8 cellular contexts compared by ENCODE assay signal in the genomic region with DNA sequence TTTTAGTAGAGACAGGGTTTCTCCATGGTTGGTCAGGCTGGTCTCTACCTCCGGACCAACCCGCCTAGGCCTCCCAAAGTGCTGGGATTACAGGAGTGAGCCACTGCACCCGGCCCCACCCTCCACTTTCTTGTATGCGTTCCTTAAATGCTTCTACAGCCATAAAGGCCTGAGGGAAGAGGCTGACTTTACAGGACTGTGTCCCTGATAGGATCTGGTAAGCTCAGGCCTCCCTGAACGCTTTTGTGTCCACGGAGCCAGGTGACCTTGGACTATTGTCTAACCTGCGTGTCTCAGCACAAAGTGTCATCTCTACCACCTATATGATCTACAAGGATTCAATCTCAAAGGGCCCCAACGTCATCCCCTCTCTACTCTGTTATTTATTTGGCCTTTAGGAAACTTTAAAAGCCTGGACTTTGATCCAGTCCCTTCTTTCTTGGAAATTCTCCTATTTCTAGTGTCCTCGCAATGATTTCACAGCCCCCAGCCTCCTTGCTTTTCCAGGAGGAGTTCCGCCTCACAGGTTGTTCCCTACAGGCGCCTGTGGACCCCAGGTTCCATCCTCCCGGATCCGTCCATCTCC. TPM values are rescaled to one million over a fixed set of nuclear protein-coding genes. Genes with fewer than 3 reads are reported as not detected.
DNase-seq lines count a peak whose midpoint lies in the region; ATAC-seq and TF ChIP-seq lines count a peak whose summit lies in the region.

No MANE protein-coding gene starts in this region.

- H3K9me3 ChIP-seq in ES-I3 (ENCODE audit: control insufficient read depth, insufficient read depth, low read length), result no peaks in the 10 kb centered on the region
- no peaks in the 10 kb centered on the region for H3K9me3 ChIP-seq in SJSA1 (replicated peaks)

- TF ChIP-seq CTCF in fibroblast of pulmonary artery (IDR thresholded peaks at IDR 0.05; ENCODE audit: low read length, missing control alignments) (no peak), progenitor cell of endocrine pancreas (IDR thresholded peaks at IDR 0.05; ENCODE audit: unreplicated experiment) (no peak)

- H3K36me3 ChIP-seq in ES-I3 (ENCODE audit: insufficient read depth, low read length) (peaks cover 8% of the 10 kb centered on the region), SJSA1 (peaks cover 5% of the 10 kb centered on the region)

- peak overlapping the region; percentile 60 for H3K4me3 ChIP-seq in SJSA1
- H3K4me3 ChIP-seq in fibroblast of pulmonary artery (replicated peaks; ENCODE audit: low read depth, low read length), result peak overlapping the region; percentile 94

- DNase-seq in SJSA1 (ENCODE audit: low read depth in 1 of 2, low spot score in 2 of 2) (no peak), fibroblast of pulmonary artery (ENCODE audit: low read depth) (no peak), progenitor cell of endocrine pancreas (ENCODE audit: low spot score, unreplicated experiment) (no peak), OCI-M2 (lab: John Stamatoyannopoulos, UW; ENCODE audit: unreplicated experiment) (no peak)

- H3K27me3 Mint-ChIP-seq in progenitor cell of endocrine pancreas, result no peaks in the 10 kb centered on the region

- H3K4me1 Mint-ChIP-seq in progenitor cell of endocrine pancreas (ENCODE audit: low read depth), result peaks cover 76% of the 10 kb centered on the region

- H3K9me3 Mint-ChIP-seq in progenitor cell of endocrine pancreas (ENCODE audit: low read depth), result no peaks in the 10 kb centered on the region

- H3K4me3 Mint-ChIP-seq in progenitor cell of endocrine pancreas (ENCODE audit: low read depth), result peak overlapping the region; percentile 95

- H3K9ac ChIP-seq in ES-I3 (ENCODE audit: low read depth, low read length), result peak overlapping the region; percentile 68

- H3K27ac Mint-ChIP-seq in progenitor cell of endocrine pancreas, result peak overlapping the region; percentile 97

- peaks cover 10% of the 10 kb centered on the region for H3K4me1 ChIP-seq in ES-I3 (ENCODE audit: insufficient read depth, low read length)
- H3K4me1 ChIP-seq in SJSA1 (replicated peaks), result peaks cover 5% of the 10 kb centered on the region

- peaks cover 17% of the 10 kb centered on the region for H3K36me3 Mint-ChIP-seq in progenitor cell of endocrine pancreas (ENCODE audit: insufficient read depth)

- no peaks in the 10 kb centered on the region for H3K27me3 ChIP-seq in SJSA1 (replicated peaks)

- 0 out of 2 replicates have a peak overlapping the region, but pooled peaks have one; percentile 12 for H3K27ac ChIP-seq in SJSA1

- ATAC-seq in GM18873 (IDR thresholded peaks at IDR 0.05; ENCODE audit: low FRiP score, unreplicated experiment) (no peak), GM21526 (IDR thresholded peaks at IDR 0.05; ENCODE audit: low FRiP score, unreplicated experiment) (no peak), GM19395 (IDR thresholded peaks at IDR 0.05; ENCODE audit: unreplicated experiment) (no peak)

RNA-seq across cellular contexts. Expression of a gene that starts 0.7 kb away (rescaled TPM):
- total RNA-seq in SJSA1 (2014; rRNA removed; shearing (Covaris generic)), result 3.3 and 3.5 TPM in 2 replicates
- total RNA-seq in progenitor cell of endocrine pancreas, result 27.2 and 27.9 TPM in 2 replicates

RNA-seq across cellular contexts. Expression of a gene that starts 16.1 kb away (rescaled TPM):
- total RNA-seq in SJSA1 (2014; rRNA removed; shearing (Covaris generic)), result 11.4 and 13.6 TPM in 2 replicates
- total RNA-seq in progenitor cell of endocrine pancreas, result 24.9 and 29.8 TPM in 2 replicates

RNA-seq across cellular contexts. Expression of a gene that starts 35.6 kb away (rescaled TPM):
- total RNA-seq in SJSA1 (2014; rRNA removed; shearing (Covaris generic)), result 12.3 and 13.3 TPM in 2 replicates
- 88.4 and 93.7 TPM in 2 replicates for total RNA-seq in progenitor cell of endocrine pancreas

RNA-seq across cellular contexts. Expression of a gene that starts 44.5 kb away (rescaled TPM):
- 10.7 and 18.2 TPM in 2 replicates for total RNA-seq in SJSA1 (2014; rRNA removed; shearing (Covaris generic))
- total RNA-seq in progenitor cell of endocrine pancreas, result 33.1 and 33.2 TPM in 2 replicates
